In the genomic region with DNA sequence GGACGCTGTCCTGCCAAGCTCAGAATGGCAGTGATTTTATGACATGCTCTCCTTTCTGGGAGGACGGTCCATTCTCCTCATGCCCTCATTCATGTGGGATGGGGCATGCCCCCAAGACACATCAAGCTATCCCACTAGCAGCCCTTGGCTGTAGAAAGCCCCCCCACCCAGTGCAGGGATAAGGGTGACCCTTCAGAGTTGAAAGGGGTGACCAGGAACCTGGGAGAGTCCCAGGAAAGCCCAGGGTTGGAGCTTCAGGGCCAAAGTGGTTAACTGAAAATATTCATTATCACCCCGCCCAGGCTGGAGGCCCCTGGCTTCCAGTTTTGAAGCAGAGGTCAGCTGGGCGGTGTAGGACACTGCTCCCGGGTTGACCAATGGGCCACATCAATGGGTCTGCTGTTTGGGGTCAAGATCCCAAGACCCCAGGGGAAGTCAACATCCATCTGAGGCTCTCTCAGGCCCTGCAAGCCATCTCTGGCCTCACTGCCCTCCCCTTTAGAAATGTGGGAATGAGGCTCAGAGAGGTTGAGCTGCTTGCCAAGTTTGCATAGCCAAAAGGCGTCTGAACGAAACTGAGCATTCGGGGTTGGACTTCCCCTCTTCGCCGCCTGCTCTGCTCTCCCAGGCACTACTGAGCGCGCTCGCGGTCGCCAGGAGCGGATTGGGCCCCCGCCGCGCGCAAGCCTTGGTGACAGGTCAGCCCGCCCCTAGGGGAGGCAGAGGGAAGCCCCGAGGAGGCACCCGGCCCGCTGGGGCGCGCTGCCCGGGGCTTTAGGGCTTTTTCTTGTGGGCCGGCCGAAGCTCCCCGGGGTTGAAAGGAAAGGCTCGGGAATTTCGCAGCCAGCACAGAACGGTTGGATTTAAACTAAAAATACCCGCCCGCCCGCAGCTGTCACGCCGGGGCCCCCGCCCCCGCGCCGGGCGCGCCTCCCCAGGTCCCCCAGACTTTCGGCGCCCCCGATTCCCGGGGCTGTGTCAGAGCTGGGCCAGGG, we compare ENCODE assay signal across 8 cellular contexts. TPM values are rescaled to one million over a fixed set of nuclear protein-coding genes. Genes with fewer than 3 reads are reported as not detected.
A peak's percentile ranks its signal among the peaks of the same experiment; 100 is the strongest.
DNase-seq lines count a peak whose midpoint lies in the region; ATAC-seq and TF ChIP-seq lines count a peak whose summit lies in the region.

No MANE protein-coding gene starts in this region.

- peak; percentile 60 for TF ChIP-seq CTCF in natural killer cell (IDR thresholded peaks at IDR 0.05)

- no peaks in the 10 kb centered on the region for H3K36me3 Mint-ChIP-seq in natural killer cell

- H3K27me3 Mint-ChIP-seq in natural killer cell (ENCODE audit: low read depth in 2 of 2), result no peaks in the 10 kb centered on the region

- no peaks in the 10 kb centered on the region for H3K9me3 Mint-ChIP-seq in natural killer cell

- peak overlapping the region; percentile 85 for H3K4me3 Mint-ChIP-seq in natural killer cell

- ATAC-seq in GM18867 (IDR thresholded peaks at IDR 0.05; ENCODE audit: unreplicated experiment) (peak; percentile 75), HG03095 (IDR thresholded peaks at IDR 0.05; ENCODE audit: unreplicated experiment) (peak; percentile 70), natural killer cell (peak; percentile 92 to 98 (median 96))

- peak; percentile 58 for DNase-seq in AG08395 (ENCODE audit: low spot score)
- peak; percentile 64 to 88 for DNase-seq in NCI-H526 (lab: John Stamatoyannopoulos, UW)
- peak; percentile 66 for DNase-seq in activated CD8-positive, alpha-beta memory T cell treated with anti-CD3 and anti-CD28 coated beads, Interleukin-2, amount 50 U/mL, for 24 hours (ENCODE audit: extremely low read depth)
- DNase-seq in erythroblast (lab: John Stamatoyannopoulos, UW), result peak; percentile 81 to 84
- DNase-seq in natural killer cell, result peak; percentile 87
- peak; percentile 85 for DNase-seq in stimulated activated naive CD4-positive, alpha-beta T cell treated with Interleukin-2 at 50 U/mL for 16 hours (lab: John Stamatoyannopoulos, UW)

- peaks cover 36 to 44% of the 10 kb centered on the region in 2 donors for H3K4me1 Mint-ChIP-seq in natural killer cell

- TF ChIP-seq POLR2A in erythroblast (IDR thresholded peaks at IDR 0.05; ENCODE audit: low read length), result peak; percentile 22

- intact Hi-C loops in natural killer cell (cut with micrococcal nuclease), result loop anchor here (1.0 kb wide), 2 partner anchors 18 to 36 kb away; no protein-coding TSS in a partner anchor

- peak overlapping the region; percentile 76 to 88 for H3K27ac Mint-ChIP-seq in natural killer cell

RNA-seq across cellular contexts. Expression of gene SYNE3, which starts 0.6 kb away (rescaled TPM):
- total RNA-seq in natural killer cell, result 10 to 100 TPM; 10.6 to 17.3 (median 15.4) TPM

RNA-seq across cellular contexts. Expression of gene GLRX5, which starts 19.0 kb away (rescaled TPM):
- 10 to 100 TPM; 16.7 to 26.0 (median 23.4) TPM for total RNA-seq in natural killer cell

Comparison
In these comparisons a context has a peak if more than half of its experiments do, and no peak if none do; other contexts are left out.
1. Peak in every context shown above with its lines: DNase-seq and ATAC-seq.